ENCODE assay signal across 7 cellular contexts in genomic region chr14:59484611-59485174, GRCh38. TPM values are rescaled to one million over a fixed set of nuclear protein-coding genes. Genes with fewer than 3 reads are reported as not detected.
A peak's percentile ranks its signal among the peaks of the same experiment; 100 is the strongest.
DNase-seq lines count a peak whose midpoint lies in the region; FAIRE-seq and TF ChIP-seq lines count a peak whose summit lies in the region.

No MANE protein-coding gene starts in this region.

- in situ Hi-C loops in astrocyte of the cerebellum (cut with HindIII; ENCODE audit: low sequenced_read_pairs) = no loop called here

- H3K9me3 ChIP-seq in testis = no peaks in the 10 kb centered on the region

- intact Hi-C loops in testis (cut with DNase I; ENCODE audit: low total_unique reads) = no loop called here

- H3K27ac ChIP-seq in layer of hippocampus (ENCODE audit: low read depth, low read length) (peak overlapping the region; percentile 93), testis (peak overlapping the region; percentile 97)

- H3K27me3 ChIP-seq in H7 (ENCODE audit: control insufficient read depth, insufficient read depth, low read length) = no peaks in the 10 kb centered on the region
- H3K27me3 ChIP-seq in layer of hippocampus (ENCODE audit: control insufficient read depth, insufficient read depth, low read length) = no peaks in the 10 kb centered on the region
- H3K27me3 ChIP-seq in testis = no peaks in the 10 kb centered on the region

- TF ChIP-seq CTCF in LNCaP clone FGC (IDR thresholded peaks at IDR 0.05; ENCODE audit: control insufficient read depth, extremely low read depth, insufficient read depth) (no peak), astrocyte of the cerebellum (IDR thresholded peaks at IDR 0.05; ENCODE audit: low read depth, low read length, missing control alignments) (no peak), testis (IDR thresholded peaks at IDR 0.05) (no peak)

- H3K4me1 ChIP-seq in testis = peaks cover 33% of the 10 kb centered on the region

- WGBS in testis, 2 donors = 0% methylated on average over 14 to 32 of the region's 35 CpGs

- TF ChIP-seq POLR2A in testis (IDR thresholded peaks at IDR 0.05) = no peak

- H3K4me3 ChIP-seq in H7 (ENCODE audit: insufficient read depth, low read depth, low read length) (peak overlapping the region; percentile 83), LNCaP clone FGC (ENCODE audit: low read depth, low read length) (peak overlapping the region; percentile 83), astrocyte of the cerebellum (ENCODE audit: low read depth, low read length) (peak overlapping the region; percentile 78), testis (peak overlapping the region; percentile 85 to 91)

- H3K36me3 ChIP-seq in H7 (replicated peaks; ENCODE audit: control insufficient read depth, insufficient read depth, low read length) (peaks cover 8% of the 10 kb centered on the region), testis (ENCODE audit: low read depth, missing control alignments) (no peaks in the 10 kb centered on the region)

- DNase-seq in GM18507 (ENCODE audit: extremely low spot score, insufficient read length, low read depth) (no peak), H7 (no peak), LNCaP clone FGC (ENCODE audit: low read depth) (no peak), astrocyte of the cerebellum (ENCODE audit: low read depth) (no peak), testis (no peak), iPS-NIHi11 (ENCODE audit: low spot score) (no peak)

- FAIRE-seq in GM18507 (lab: Jason Lieb, UNC) = peak; percentile 39

RNA-seq across cellular contexts. Expression of gene JKAMP, which starts 0.4 kb away (rescaled TPM):
- 59.8 and 80.5 TPM in 2 replicates for total RNA-seq in H7 (2014; rRNA removed; shearing (Covaris generic))
- 10 to 100 TPM; 76.7 to 81.4 TPM for total RNA-seq in testis
- 87.2 TPM for polyA plus RNA-seq in testis (ENCODE audit: insufficient read depth, low read depth, low replicate concordance)

RNA-seq across cellular contexts. Expression of gene L3HYPDH, which starts 0.5 kb away (rescaled TPM):
- 18.6 and 27.9 TPM in 2 replicates for total RNA-seq in H7 (2014; rRNA removed; shearing (Covaris generic))
- 10 to 100 TPM; 63.2 to 74.3 TPM for total RNA-seq in testis
- 48.2 TPM for polyA plus RNA-seq in testis (ENCODE audit: insufficient read depth, low read depth, low replicate concordance)

RNA-seq across cellular contexts. Expression of gene GPR135, which starts 19.5 kb away (rescaled TPM):
- 0.59 and 0.67 TPM in 2 replicates for total RNA-seq in H7 (2014; rRNA removed; shearing (Covaris generic))
- total RNA-seq in testis = 10 to 100 TPM; 33.1 to 71.2 TPM
- polyA plus RNA-seq in testis (ENCODE audit: insufficient read depth, low read depth, low replicate concordance) = 25.8 TPM

Comparison
In these comparisons a context has a peak if more than half of its experiments do, and no peak if none do; other contexts are left out.
1. RNA of gene GPR135, which starts 19.5 kb away (total RNA-seq): 33.1 to 71.2 TPM in testis; 0.59 to 0.67 TPM in H7; every median in the first group is over 10 times any median in the second.
2. Peak in every context shown above with its lines, with median percentiles within 50 percentile points of each other: H3K4me3 ChIP-seq.